In genomic region chr1:161132410-161133219, GRCh38 we compare ENCODE assay signal across 8 cellular contexts. TPM values are rescaled to one million over a fixed set of nuclear protein-coding genes. Genes with fewer than 3 reads are reported as not detected.
DNase-seq lines count a peak whose midpoint lies in the region; ATAC-seq, FAIRE-seq and TF ChIP-seq lines count a peak whose summit lies in the region.

Gene DEDD (minus strand): TSS chr1:161132667. CDS start chr1:161124462, 8,205 bp downstream.

- DNase-seq in D721Med (ENCODE audit: insufficient read length, low spot score) (peak; percentile 83), endothelial cell (ENCODE audit: low spot score) (peak; percentile 91), midbrain (lab: John Stamatoyannopoulos, UW) (peak; percentile 95)
- DNase-seq in activated CD8-positive, alpha-beta memory T cell treated with anti-CD3 and anti-CD28 coated beads, Interleukin-2, amount 50 U/mL, for 4 hours, result peak; percentile 87
- DNase-seq in stimulated activated CD8-positive, alpha-beta memory T cell treated with anti-CD3 and anti-CD28 coated beads, Interleukin-2, amount 100 ng/mL, for 48 hours (ENCODE audit: low read depth in 2 of 2), result peak; percentile 77 to 83

- H3K27me3 Mint-ChIP-seq in endothelial cell (ENCODE audit: unreplicated experiment), result peaks cover 7% of the 10 kb centered on the region

- peak within 1 kb of the TSS; percentile 80 for H3K27ac Mint-ChIP-seq in endothelial cell (ENCODE audit: unreplicated experiment)

- no peaks in the 10 kb centered on the region for H4K20me1 ChIP-seq in OCI-LY1 (ENCODE audit: insufficient read depth, low read length)

- FAIRE-seq in D721Med (lab: Jason Lieb, UNC), result peak; percentile 70

- H3K4me1 Mint-ChIP-seq in endothelial cell (ENCODE audit: unreplicated experiment), result peaks cover 64% of the 10 kb centered on the region

- peaks cover 13% of the 10 kb centered on the region; the same call in 1 of the 2 replicates for H3K79me2 ChIP-seq in OCI-LY1 (ENCODE audit: insufficient read depth, low read length)

- H3K27me3 ChIP-seq in HUES64 (ENCODE audit: insufficient read depth, low read length) (no peaks in the 10 kb centered on the region), OCI-LY1 (ENCODE audit: insufficient read depth, low read length) (no peaks in the 10 kb centered on the region)

- H3K4me3 Mint-ChIP-seq in endothelial cell (ENCODE audit: unreplicated experiment), result peak within 1 kb of the TSS; percentile 96

- peak within 1 kb of the TSS; percentile 85 for H3K9ac ChIP-seq in HUES64 (ENCODE audit: low read depth, low read length)
- peak within 1 kb of the TSS; percentile 95 for H3K9ac ChIP-seq in OCI-LY1 (ENCODE audit: low read length)

- TF ChIP-seq CTCF in D721Med (IDR thresholded peaks at IDR 0.05; ENCODE audit: insufficient read depth, missing control alignments) (peak; percentile 25), OCI-LY1 (IDR thresholded peaks at IDR 0.05; ENCODE audit: low read length) (peak; percentile 6; the same call in 1 of the 2 replicates), endothelial cell (IDR thresholded peaks at IDR 0.05; ENCODE audit: unreplicated experiment) (no peak)

- H3K9me3 ChIP-seq in HUES64 (ENCODE audit: insufficient read depth, low read depth, low read length) (no peaks in the 10 kb centered on the region), OCI-LY1 (ENCODE audit: low read length) (no peaks in the 10 kb centered on the region)

- H3K27ac ChIP-seq in HUES64 (ENCODE audit: low read depth, low read length) (peak within 1 kb of the TSS; percentile 97), OCI-LY1 (ENCODE audit: low read depth, low read length, poor library complexity, severe bottlenecking) (peak within 1 kb of the TSS; percentile 69)

- peaks cover 23% of the 10 kb centered on the region for H3K36me3 Mint-ChIP-seq in endothelial cell (ENCODE audit: low read depth, unreplicated experiment)

- 0 out of 2 replicates have a peak, but pooled peaks cover 4% of the 10 kb centered on the region for H3F3A ChIP-seq in OCI-LY1 (ENCODE audit: insufficient read depth, low read length)

- H3K36me3 ChIP-seq in HUES64 (ENCODE audit: insufficient read depth, low read length) (peaks cover 33% of the 10 kb centered on the region), OCI-LY1 (ENCODE audit: insufficient read depth, low read length) (peaks cover 25% of the 10 kb centered on the region)

- peak within 1 kb of the TSS; percentile 99 for H3K4me2 ChIP-seq in OCI-LY1 (ENCODE audit: low read length)

- H2AFZ ChIP-seq in OCI-LY1 (ENCODE audit: low read length), result no peak within 1 kb of the TSS

- WGBS in HUES64, result under 1% methylated on average over 66 of the region's 68 CpGs

- H3K4me3 ChIP-seq in HUES64 (ENCODE audit: low read length), result peak within 1 kb of the TSS; percentile 80
- peak within 1 kb of the TSS; percentile 96 for H3K4me3 ChIP-seq in OCI-LY1 (ENCODE audit: low read depth, low read length, poor library complexity, severe bottlenecking)

- no peaks in the 10 kb centered on the region for H3K9me3 Mint-ChIP-seq in endothelial cell (ENCODE audit: unreplicated experiment)

- H3K9me2 ChIP-seq in OCI-LY1 (ENCODE audit: low read depth, low read length), result no peaks in the 10 kb centered on the region

- peak; percentile 94 for ATAC-seq in GM21447 (IDR thresholded peaks at IDR 0.05; ENCODE audit: unreplicated experiment)

- peaks cover 12% of the 10 kb centered on the region for H3K4me1 ChIP-seq in HUES64 (ENCODE audit: insufficient read depth, low read length)
- H3K4me1 ChIP-seq in OCI-LY1 (ENCODE audit: insufficient read depth, low read length, severe bottlenecking), result peaks cover 28% of the 10 kb centered on the region

RNA-seq across cellular contexts. Expression of gene DEDD, which starts in this region (rescaled TPM):
- 30.7 TPM for polyA plus RNA-seq in HUES64 (2013, experiment 1 of 2)
- polyA plus RNA-seq in HUES64 (2013, experiment 2 of 2), result 29.7 TPM
- 133 TPM for total RNA-seq in endothelial cell (ENCODE audit: unreplicated experiment)

Comparison
In these comparisons a context has a peak if more than half of its experiments do, and no peak if none do; other contexts are left out.
1. Peak in every context shown above with its lines: DNase-seq, ATAC-seq, H3K4me3 ChIP-seq and H3K27ac ChIP-seq.